9 cellular contexts compared by ENCODE assay signal in genomic region chr15:69604050-69604378, GRCh38.
DNase-seq lines count a peak whose midpoint lies in the region; ATAC-seq, FAIRE-seq and TF ChIP-seq lines count a peak whose summit lies in the region.
"Had no signal": no experiment of that assay in that cellular context is flagged by ENCODE, and none has a peak within 500 bp of the region (broad histone marks: within the 10 kb centered on the region; RNA-seq: fewer than 3 reads in every experiment).

No MANE protein-coding gene starts in this region.

- no peaks in the 10 kb centered on the region for H3K36me3 ChIP-seq in HCT116 (ENCODE audit: control insufficient read depth in 1 of 2, insufficient read depth in 2 of 2, low read length in 2 of 2)
- H3K36me3 ChIP-seq in iPS DF 6.9 (ENCODE audit: control insufficient read depth, insufficient read depth, low read length) = no peaks in the 10 kb centered on the region

- H2AFZ ChIP-seq in HCT116 (ENCODE audit: low read depth, low read length, poor library complexity, severe bottlenecking) = no peak overlapping the region

- CTCF ChIA-PET in HCT116 (lab: Charles Lee) = no interaction called here

- RAD21 ChIA-PET in HCT116 (lab: Charles Lee; ENCODE audit: low non-redundant PET in 1 of 2, low total read pairs in 2 of 2, uncharacterized antibody in 2 of 2, unreplicated experiment in 2 of 2) = no interaction called here

- no CpG with 5 or more reads among the region's 4 CpGs for WGBS in iPS DF 6.9 (ENCODE audit: insufficient coverage, insufficient read length)

- no peaks in the 10 kb centered on the region for H4K20me1 ChIP-seq in HCT116 (ENCODE audit: insufficient read depth)

- ATAC-seq in HCT116 = peak; percentile 67; the same call in 1 of the 2 replicates
- ATAC-seq in HG02759 (IDR thresholded peaks at IDR 0.05; ENCODE audit: unreplicated experiment) = no peak
- ATAC-seq in HG02870 (IDR thresholded peaks at IDR 0.05; ENCODE audit: unreplicated experiment) = no peak
- no peak for ATAC-seq in GM21723 (IDR thresholded peaks at IDR 0.05; ENCODE audit: unreplicated experiment)
- ATAC-seq: effector memory CD8-positive, alpha-beta T cell had no signal

- intact Hi-C loops in HCT116 (cut with micrococcal nuclease) = no loop called here

- peak; percentile 58 for TF ChIP-seq RAD21 in HCT116 (IDR thresholded peaks at IDR 0.05; ENCODE audit: low read depth)

- TF ChIP-seq CTCF in HCT116 (IDR thresholded peaks at IDR 0.05 in 2 of 3, conservative IDR thresholded peaks at IDR 0.05 in 1 of 3; ENCODE audit: borderline replicate concordance in 1 of 3, insufficient read depth in 1 of 3, low read depth in 2 of 3, low read length in 2 of 3) = peak; percentile 15 to 32 (median 31); a peak in 2 of 6 replicates

- H3K27ac ChIP-seq in HCT116 (ENCODE audit: low read depth, low read length) = no peak overlapping the region
- no peak overlapping the region for H3K27ac ChIP-seq in iPS DF 6.9 (ENCODE audit: low read length)

- H3K9me2 ChIP-seq in HCT116 (ENCODE audit: insufficient read depth) = no peaks in the 10 kb centered on the region

- H3K4me2 ChIP-seq in HCT116 (ENCODE audit: low read length) = no peak overlapping the region

- BruUV-seq in HCT116 (replicated peaks; lab: Mats Ljungman, UMichigan) = no TSS peak

- no peaks in the 10 kb centered on the region for H3K79me2 ChIP-seq in HCT116 (ENCODE audit: insufficient read depth, low read length)

- H3K27me3 ChIP-seq in HCT116 (ENCODE audit: insufficient read depth, low read length) (peaks cover 20% of the 10 kb centered on the region), iPS DF 6.9 (ENCODE audit: control insufficient read depth, insufficient read depth, low read length) (no peaks in the 10 kb centered on the region)

- H3K4me1 ChIP-seq in HCT116 (ENCODE audit: control insufficient read depth in 1 of 2, insufficient read depth in 2 of 2, low read length in 2 of 2) (no peaks in the 10 kb centered on the region), iPS DF 6.9 (ENCODE audit: control insufficient read depth, insufficient read depth, low read length) (no peaks in the 10 kb centered on the region)

- H3K9ac ChIP-seq in HCT116 (ENCODE audit: low read length) = no peak overlapping the region

- TF ChIP-seq POLR2A in HCT116 (IDR thresholded peaks at IDR 0.05; ENCODE audit: borderline replicate concordance, extremely low read depth, insufficient read depth, insufficient read length) = no peak

- POLR2A ChIA-PET in HCT116 (lab: Charles Lee) = interaction anchor here (0.6 kb wide), 1 partner anchor 39 kb away, joined by 3 read pairs; no protein-coding TSS in a partner anchor

- H3K9me3 ChIP-seq in HCT116 (ENCODE audit: control insufficient read depth in 1 of 2, insufficient read depth in 1 of 2, low read depth in 1 of 2, low read length in 2 of 2) (no peaks in the 10 kb centered on the region), iPS DF 6.9 (ENCODE audit: control insufficient read depth, insufficient read depth, low read length) (no peaks in the 10 kb centered on the region)

- no peak for FAIRE-seq in RCC 7860 (lab: Jason Lieb, UNC)

- H3K4me3 ChIP-seq in HCT116 (replicated peaks in 1 of 2; ENCODE audit: low read depth in 1 of 2, low read length in 2 of 2) (no peak overlapping the region), iPS DF 6.9 (ENCODE audit: low read length) (no peak overlapping the region)

- DNase-seq in CD1c-positive myeloid dendritic cell (ENCODE audit: extremely low spot score) (peak; percentile 37), HCT116 (ENCODE audit: low read depth, low spot score) (peak; percentile 26), NCI-H748 treated with DMSO at 0.1 percent for 48 hours (lab: John Stamatoyannopoulos, UW) (peak; percentile 87), iPS DF 6.9 (ENCODE audit: low read depth, low spot score) (peak; percentile 22), RCC 7860 (ENCODE audit: low spot score) (no peak)
- DNase-seq: effector memory CD8-positive, alpha-beta T cell had no signal

TF ChIP-seq in HCT116, 20 proteins besides CTCF, POLR2A, EP300 and RAD21:
- no peak for TF ChIP-seq SIN3A (IDR thresholded peaks at IDR 0.05; ENCODE audit: low read depth)
- no peak for TF ChIP-seq FOSL1 (IDR thresholded peaks at IDR 0.05; ENCODE audit: low read depth)
- TF ChIP-seq ZFX (IDR thresholded peaks at IDR 0.05) = no peak
- TF ChIP-seq MAX (IDR thresholded peaks at IDR 0.05) = no peak
- TF ChIP-seq TCF7L2 (IDR thresholded peaks at IDR 0.05; ENCODE audit: borderline replicate concordance, extremely low read depth, insufficient read depth, insufficient read length) = no peak
- no peak for TF ChIP-seq POLR2AphosphoS5 (IDR thresholded peaks at IDR 0.05; ENCODE audit: low read depth, low read length)
- no peak for TF ChIP-seq ZNF274 (IDR thresholded peaks at IDR 0.05; ENCODE audit: low read depth, low read length)
- TF ChIP-seq ATF3 (IDR thresholded peaks at IDR 0.05) = no peak
- no peak for TF ChIP-seq EZH2 (IDR thresholded peaks at IDR 0.05)
- no peak for TF ChIP-seq EZH2phosphoT487 (IDR thresholded peaks at IDR 0.05; ENCODE audit: borderline replicate concordance)
- no peak for TF ChIP-seq EGR1 (IDR thresholded peaks at IDR 0.05; ENCODE audit: low read depth)
- no peak for TF ChIP-seq CEBPB (IDR thresholded peaks at IDR 0.05; ENCODE audit: low read depth)
- no peak for TF ChIP-seq REST (IDR thresholded peaks at IDR 0.05; ENCODE audit: low read depth)
- TF ChIP-seq ELF1 (IDR thresholded peaks at IDR 0.05; ENCODE audit: borderline replicate concordance, low read depth) = no peak
- no peak for TF ChIP-seq JUND (IDR thresholded peaks at IDR 0.05)
- TF ChIP-seq YY1 (IDR thresholded peaks at IDR 0.05; ENCODE audit: extremely low read depth, insufficient replicate concordance, low read depth, low read length) = no peak
- TF ChIP-seq SRF (IDR thresholded peaks at IDR 0.05; ENCODE audit: low read depth) = no peak
- TF ChIP-seq CBX3 (IDR thresholded peaks at IDR 0.05; ENCODE audit: low read depth) = no peak
